ENCODE assay signal across 27 cellular contexts in genomic region chr3:97984061-97984460, GRCh38. TPM values are rescaled to one million over a fixed set of nuclear protein-coding genes. Genes with fewer than 3 reads are reported as not detected.
A peak's percentile ranks its signal among the peaks of the same experiment; 100 is the strongest.
DNase-seq lines count a peak whose midpoint lies in the region; ATAC-seq and TF ChIP-seq lines count a peak whose summit lies in the region.
"Had no signal": no experiment of that assay in that cellular context is flagged by ENCODE, and none has a peak within 500 bp of the region (broad histone marks: within the 10 kb centered on the region; RNA-seq: fewer than 3 reads in every experiment).

No MANE protein-coding gene starts in this region.

- no peaks in the 10 kb centered on the region for H3K36me3 ChIP-seq in adipocyte (ENCODE audit: control insufficient read depth, insufficient read depth, low read length, severe bottlenecking)
- H3K36me3 ChIP-seq in thyroid gland, result no peaks in the 10 kb centered on the region
- H3K36me3 ChIP-seq: BLaER1 had no signal

- DNase-seq in DMS 273 (lab: John Stamatoyannopoulos, UW; ENCODE audit: unreplicated experiment) (peak; percentile 41), DMS 273 treated with DMSO at 0.1 percent for 48 hours (lab: John Stamatoyannopoulos, UW) (no peak), adipocyte (ENCODE audit: low read depth) (no peak), medulla oblongata (ENCODE audit: extremely low spot score) (peak; percentile 43), thyroid gland (no peak), SKM-1 (lab: John Stamatoyannopoulos, UW; ENCODE audit: unreplicated experiment) (no peak)
- DNase-seq: CD4-positive, CD25-positive, alpha-beta regulatory T cell; DMS79; EL; GDM1; NCI-H1048; NCI-H1417; NCI-H1694; NCI-H2029 treated with DMSO at 0.1 percent for 48 hours; NCI-H526; SHP77 had no signal

- no peak for TF ChIP-seq CTCF in thyroid gland (IDR thresholded peaks at IDR 0.05)

- ATAC-seq in GM21717 (IDR thresholded peaks at IDR 0.05; ENCODE audit: unreplicated experiment) (no peak), HG03378 (IDR thresholded peaks at IDR 0.05; ENCODE audit: unreplicated experiment) (no peak)
- ATAC-seq: GM12878, HCT116, Panc1 had no signal

- no peak for TF ChIP-seq POLR2A in thyroid gland (IDR thresholded peaks at IDR 0.05)

- intact Hi-C loops in thyroid gland (cut with DNase I), result no loop called here

- H3K9ac ChIP-seq in adipocyte (ENCODE audit: low read length), result peak overlapping the region; percentile 4
- H3K9ac ChIP-seq: BLaER1 had no signal

- H3K4me1 ChIP-seq in adipocyte (ENCODE audit: control insufficient read depth, insufficient read depth, low read length) (peaks cover 16% of the 10 kb centered on the region), thyroid gland (peaks cover 30 to 33% of the 10 kb centered on the region in 2 donors)

- H3K4me3 ChIP-seq in adipocyte (ENCODE audit: low read length) (no peak overlapping the region), thyroid gland (replicated peaks in 1 of 3) (no peak overlapping the region)
- H3K4me3 ChIP-seq: BLaER1, GM12878 had no signal

- peak overlapping the region; percentile 35 to 78 (median 71) for H3K27ac ChIP-seq in thyroid gland
- H3K27ac ChIP-seq: 22Rv1, BLaER1, HL-60, RWPE1 had no signal

- 33 to 40% methylated on average over 1 of the region's 1 CpG for WGBS in thyroid gland, 2 donors

- H3K9me3 ChIP-seq in adipocyte (ENCODE audit: control insufficient read depth, low read length), result no peaks in the 10 kb centered on the region
- H3K9me3 ChIP-seq in thyroid gland, result no peaks in the 10 kb centered on the region
- H3K9me3 ChIP-seq: BLaER1 had no signal

- H3K27me3 ChIP-seq in adipocyte (replicated peaks; ENCODE audit: control insufficient read depth, insufficient read depth, low read length), result no peaks in the 10 kb centered on the region
- no peaks in the 10 kb centered on the region for H3K27me3 ChIP-seq in thyroid gland
- H3K27me3 ChIP-seq: BLaER1 had no signal

RNA-seq across cellular contexts. Expression of gene RIOX2, which starts 11.8 kb away (rescaled TPM):
- 100 to 1,000 TPM in 2 of 4 donors, 10 to 100 TPM in 2; 61.6 to 109 (median 89.9) TPM for total RNA-seq in thyroid gland

RNA-seq across cellular contexts. Expression of gene GABRR3, which starts 51.1 kb away (rescaled TPM):
- total RNA-seq in thyroid gland, result under 1 TPM in 1 of 4 donors, not detected in 3; under 0.01 TPM
- total RNA-seq: CD4-positive, CD25-positive, alpha-beta regulatory T cell; GM12878; H4; OCI-LY7 had no signal

Comparison
In these comparisons a context has a peak if more than half of its experiments do, and no peak if none do; other contexts are left out.
1. DNase-seq: peak in DMS 273 (single experiment) and medulla oblongata (single experiment); none in DMS 273 treated with DMSO at 0.1 percent for 48 hours (single experiment), adipocyte (single experiment), thyroid gland (0 of 2) and SKM-1 (single experiment).